ENCODE assay signal across 12 cellular contexts in genomic region chr9:90770339-90770738, GRCh38. TPM values are rescaled to one million over a fixed set of nuclear protein-coding genes. Genes with fewer than 3 reads are reported as not detected.
DNase-seq lines count a peak whose midpoint lies in the region; ATAC-seq and TF ChIP-seq lines count a peak whose summit lies in the region.
"Had no signal": no experiment of that assay in that cellular context is flagged by ENCODE, and none has a peak within 500 bp of the region (broad histone marks: within the 10 kb centered on the region; RNA-seq: fewer than 3 reads in every experiment).

No MANE protein-coding gene starts in this region.

- H3K9me3 ChIP-seq in OCI-LY7 (ENCODE audit: low read length) (peaks cover 48% of the 10 kb centered on the region), mesenchymal stem cell (ENCODE audit: control insufficient read depth, low read length) (peaks cover 32% of the 10 kb centered on the region), MM.1S (replicated peaks; ENCODE audit: insufficient read depth, low read length) (no peaks in the 10 kb centered on the region)

- H3K4me1 ChIP-seq in OCI-LY7 (ENCODE audit: insufficient read depth, low read length, poor library complexity, severe bottlenecking) (peaks cover 23% of the 10 kb centered on the region), mesenchymal stem cell (ENCODE audit: control insufficient read depth, insufficient read depth, low read depth, low read length) (no peaks in the 10 kb centered on the region), MM.1S (ENCODE audit: low read length) (peaks cover 23% of the 10 kb centered on the region), GM23338 (ENCODE audit: insufficient read depth) (no peaks in the 10 kb centered on the region)

- no peak overlapping the region for H4K8ac ChIP-seq in mesenchymal stem cell (ENCODE audit: low read length)

- BruUV-seq in OCI-LY7 (replicated peaks; lab: Mats Ljungman, UMichigan): no TSS peak

- H3K36me3 ChIP-seq in OCI-LY7 (ENCODE audit: insufficient read depth, low read length) (peaks cover 3% of the 10 kb centered on the region; the same call in 1 of the 2 replicates), mesenchymal stem cell (ENCODE audit: control insufficient read depth in 1 of 2, insufficient read depth in 2 of 2, low read depth in 1 of 2, low read length in 2 of 2) (no peaks in the 10 kb centered on the region), MM.1S (replicated peaks; ENCODE audit: insufficient read depth, low read length) (no peaks in the 10 kb centered on the region), GM23338 (ENCODE audit: insufficient read depth) (no peaks in the 10 kb centered on the region; the same call in 1 of the 2 replicates)

- ATAC-seq in GM19351 (IDR thresholded peaks at IDR 0.05; ENCODE audit: unreplicated experiment) (peak; percentile 63), HG03108 (IDR thresholded peaks at IDR 0.05; ENCODE audit: unreplicated experiment) (peak; percentile 43), GM23338 (no peak)
- ATAC-seq: naive thymus-derived CD8-positive, alpha-beta T cell had no signal

- H3K9me2 ChIP-seq in OCI-LY7 (ENCODE audit: insufficient read depth, low read length) (no peaks in the 10 kb centered on the region), MM.1S (replicated peaks; ENCODE audit: insufficient read depth, low read length) (no peaks in the 10 kb centered on the region), GM23338 (ENCODE audit: insufficient read depth) (no peaks in the 10 kb centered on the region)

- TF ChIP-seq CTCF in OCI-LY7 (conservative IDR thresholded peaks at IDR 0.05; ENCODE audit: low read length) (no peak), MM.1S (IDR thresholded peaks at IDR 0.05; ENCODE audit: low read length) (no peak), GM23338 (conservative IDR thresholded peaks at IDR 0.05; ENCODE audit: low read depth in 2 of 2) (no peak)

- H4K91ac ChIP-seq in mesenchymal stem cell (ENCODE audit: low read length): no peak overlapping the region

- no peak overlapping the region for H3K27ac ChIP-seq in OCI-LY7 (ENCODE audit: low read depth, low read length, poor library complexity, severe bottlenecking)
- no peak overlapping the region for H3K27ac ChIP-seq in mesenchymal stem cell (ENCODE audit: low read length, poor library complexity, severe bottlenecking)
- H3K27ac ChIP-seq in MM.1S (ENCODE audit: low read length): no peak overlapping the region
- H3K27ac ChIP-seq in GM23338 (ENCODE audit: low read depth): no peak overlapping the region

- H3K14ac ChIP-seq in mesenchymal stem cell (ENCODE audit: low read length in 2 of 2): no peak overlapping the region

- H2BK12ac ChIP-seq in mesenchymal stem cell (ENCODE audit: low read length in 2 of 2): no peak overlapping the region

- no peak overlapping the region for H2AK5ac ChIP-seq in mesenchymal stem cell (ENCODE audit: low read length, severe bottlenecking)

- H3K79me2 ChIP-seq in OCI-LY7 (ENCODE audit: insufficient read depth, low read depth, low read length) (no peaks in the 10 kb centered on the region), MM.1S (ENCODE audit: low read length) (no peaks in the 10 kb centered on the region), GM23338 (replicated peaks; ENCODE audit: insufficient read depth) (no peaks in the 10 kb centered on the region)

- H3K4me3 ChIP-seq in OCI-LY7 (ENCODE audit: low read depth, low read length, poor library complexity, severe bottlenecking) (no peak overlapping the region), mesenchymal stem cell (ENCODE audit: insufficient read depth in 1 of 2, low read depth in 1 of 2, low read length in 2 of 2) (no peak overlapping the region), MM.1S (ENCODE audit: low read length) (no peak overlapping the region), GM23338 (no peak overlapping the region)

- H3K27me3 Mint-ChIP-seq in GM23338 (ENCODE audit: insufficient read depth, low read depth, poor library complexity): peaks cover 2% of the 10 kb centered on the region

- H3K4me2 ChIP-seq in OCI-LY7 (ENCODE audit: low read length) (no peak overlapping the region), mesenchymal stem cell (ENCODE audit: low read length, poor library complexity, severe bottlenecking) (no peak overlapping the region), MM.1S (ENCODE audit: low read depth, low read length) (no peak overlapping the region), GM23338 (no peak overlapping the region)

- no peak overlapping the region for H2BK15ac ChIP-seq in mesenchymal stem cell (ENCODE audit: low read depth, poor library complexity, severe bottlenecking)

- no peak overlapping the region for H3K23ac ChIP-seq in mesenchymal stem cell (ENCODE audit: low read length in 2 of 2)

- POLR2A ChIA-PET in OCI-LY7 (lab: Charles Lee): interaction anchor here (0.6 kb wide), 1 partner anchor 1020 kb away, joined by 3 read pairs; no protein-coding TSS in a partner anchor

- no peaks in the 10 kb centered on the region for H3K4me1 Mint-ChIP-seq in GM23338

- H2BK120ac ChIP-seq in mesenchymal stem cell (ENCODE audit: low read depth, low read length): no peak overlapping the region

- H3K9ac ChIP-seq in mesenchymal stem cell (ENCODE audit: low read length) (no peak overlapping the region), MM.1S (ENCODE audit: low read length) (no peak overlapping the region)

- H4K20me1 ChIP-seq in OCI-LY7 (ENCODE audit: insufficient read depth, low read length) (no peaks in the 10 kb centered on the region), MM.1S (ENCODE audit: insufficient read depth, low read length) (no peaks in the 10 kb centered on the region), GM23338 (replicated peaks; ENCODE audit: insufficient read depth) (no peaks in the 10 kb centered on the region)

- H3K18ac ChIP-seq in mesenchymal stem cell (ENCODE audit: low read depth in 1 of 2, low read length in 2 of 2): no peak overlapping the region

- H3K9me3 Mint-ChIP-seq in GM23338: peaks cover 52% of the 10 kb centered on the region

- no peak overlapping the region for H3K4me3 Mint-ChIP-seq in GM23338

- H3K79me1 ChIP-seq in mesenchymal stem cell (replicated peaks; ENCODE audit: low read length, poor library complexity, severe bottlenecking): no peaks in the 10 kb centered on the region

- no peak overlapping the region for H3K4ac ChIP-seq in mesenchymal stem cell (ENCODE audit: low read depth in 1 of 2, low read length in 2 of 2)

- H3K27me3 ChIP-seq in mesenchymal stem cell (ENCODE audit: control insufficient read depth in 1 of 2, insufficient read depth in 1 of 2, low read length in 2 of 2) (peaks cover 0 to 3% of the 10 kb centered on the region in 2 experiments), MM.1S (replicated peaks; ENCODE audit: insufficient read depth, low read length) (no peaks in the 10 kb centered on the region), GM23338 (ENCODE audit: insufficient read depth) (no peaks in the 10 kb centered on the region)

- DNase-seq in CD1c-positive myeloid dendritic cell (ENCODE audit: extremely low spot score) (peak; percentile 85), OCI-LY7 (ENCODE audit: low spot score) (peak; percentile 35), mesenchymal stem cell (no peak), MM.1S (no peak), GM23338 (ENCODE audit: low spot score) (no peak)
- DNase-seq in stimulated activated CD4-positive, alpha-beta T cell treated with anti-CD3 and anti-CD28 coated beads, Interleukin-4, amount 100 ng/mL, for 24 hours: no peak
- DNase-seq: naive thymus-derived CD8-positive, alpha-beta T cell; NCI-H187 had no signal

- H3K36me3 Mint-ChIP-seq in GM23338 (ENCODE audit: low read depth): peaks cover 28% of the 10 kb centered on the region

- intact Hi-C loops in OCI-LY7 (cut with micrococcal nuclease; ENCODE audit: unreplicated experiment): no loop called here

- H2BK5ac ChIP-seq in mesenchymal stem cell (ENCODE audit: low read depth, low read length, poor library complexity, severe bottlenecking): no peak overlapping the region

- no peak overlapping the region for H3K27ac Mint-ChIP-seq in GM23338
- H3K27ac Mint-ChIP-seq: naive thymus-derived CD8-positive, alpha-beta T cell had no signal

- CTCF ChIA-PET in OCI-LY7 (lab: Charles Lee; ENCODE audit: unreplicated experiment): no interaction called here

- H3F3A ChIP-seq in MM.1S (ENCODE audit: insufficient read depth, low read length): peaks cover 17% of the 10 kb centered on the region
- no peaks in the 10 kb centered on the region for H3F3A ChIP-seq in GM23338 (replicated peaks; ENCODE audit: low read depth)

- no peak overlapping the region for H2AFZ ChIP-seq in OCI-LY7 (ENCODE audit: low read length)
- H2AFZ ChIP-seq in mesenchymal stem cell (ENCODE audit: low read depth, low read length): no peak overlapping the region
- no peak overlapping the region for H2AFZ ChIP-seq in MM.1S (ENCODE audit: low read length)
- H2AFZ ChIP-seq in GM23338: no peak overlapping the region

- WGBS in mesenchymal stem cell: no CpG with 5 or more reads among the region's 1 CpG

TF ChIP-seq in GM23338, 12 proteins besides CTCF, POLR2A, EP300 and RAD21 (continues in another document):
- no peak for TF ChIP-seq ETS1 (IDR thresholded peaks at IDR 0.05)

RNA-seq across cellular contexts. Expression of gene SYK, which starts 31.3 kb away (rescaled TPM):
- total RNA-seq in OCI-LY7 (2014; rRNA removed; shearing (Covaris generic)): 106 and 112 TPM in 2 replicates
- 175 and 201 TPM in 2 replicates for total RNA-seq in OCI-LY7 (2022)
- polyA plus RNA-seq in mesenchymal stem cell (2013, experiment 1 of 2): 23.7 TPM
- polyA plus RNA-seq in mesenchymal stem cell (2013, experiment 2 of 2): 22.9 TPM
- 5.4 and 5.8 TPM in 2 replicates for total RNA-seq in GM23338 (2014; rRNA removed; shearing (Covaris generic))
- 1.5 and 2.2 TPM in 2 replicates for polyA plus RNA-seq in GM23338 (2016; fragmentation: Nextera tagmentation; extraction: Ambion mirVana)
- total RNA-seq: G401 had no signal
- polyA plus RNA-seq: AG04450 had no signal

Comparison
In these comparisons a context has a peak if more than half of its experiments do, and no peak if none do; other contexts are left out.
1. DNase-seq: peak in CD1c-positive myeloid dendritic cell (single experiment) and OCI-LY7 (single experiment); none in mesenchymal stem cell (single experiment), MM.1S (single experiment), stimulated activated CD4-positive, alpha-beta T cell treated with anti-CD3 and anti-CD28 coated beads, Interleukin-4, amount 100 ng/mL, for 24 hours (single experiment) and GM23338 (single experiment).
2. RNA of gene SYK, which starts 31.3 kb away (total RNA-seq): 106 to 201 TPM in OCI-LY7; 5.4 to 5.8 TPM in GM23338; every median in the first group is over 10 times any median in the second.